ENCODE assay signal across 8 cellular contexts in genomic region chr19:3029070-3029923, GRCh38. TPM values are rescaled to one million over a fixed set of nuclear protein-coding genes. Genes with fewer than 3 reads are reported as not detected.
DNase-seq lines count a peak whose midpoint lies in the region; ATAC-seq and TF ChIP-seq lines count a peak whose summit lies in the region.

Gene TLE2 (minus strand): TSS chr19:3029280. CDS start chr19:3028904, 376 bp downstream.

- H3K27ac ChIP-seq in dorsolateral prefrontal cortex: peak within 1 kb of the TSS in 8 of 59 donors; percentile 27 to 77 (median 48)

- H3K4me1 ChIP-seq in BE2C: peaks cover 14% of the 10 kb centered on the region
- H3K4me1 ChIP-seq in mucosa of descending colon (ENCODE audit: low read depth): peaks cover 9% of the 10 kb centered on the region

- DNase-seq in BE2C (no peak), LNCaP clone FGC (ENCODE audit: low read depth) (no peak), dorsolateral prefrontal cortex (no peak), mucosa of descending colon (no peak), AG08395 (ENCODE audit: low spot score) (no peak), HT-29 (ENCODE audit: low spot score) (no peak)

- no peaks in the 10 kb centered on the region for H3K36me3 ChIP-seq in BE2C
- H3K36me3 ChIP-seq in mucosa of descending colon (ENCODE audit: low read depth): no peaks in the 10 kb centered on the region

- H3K27me3 ChIP-seq in BE2C: peaks cover 28% of the 10 kb centered on the region
- H3K27me3 ChIP-seq in dorsolateral prefrontal cortex: no peaks in the 10 kb centered on the region

- no peaks in the 10 kb centered on the region for H3K9me3 ChIP-seq in BE2C
- H3K9me3 ChIP-seq in mucosa of descending colon: no peaks in the 10 kb centered on the region

- intact Hi-C loops in dorsolateral prefrontal cortex (cut with DNase I): no loop called here
- intact Hi-C loops in mucosa of descending colon (cut with DNase I, micrococcal nuclease): no loop called here

- H3K4me3 ChIP-seq in BE2C (ENCODE audit: low read depth, low read length) (peak within 1 kb of the TSS; percentile 35; the same call in 1 of the 2 replicates), LNCaP clone FGC (ENCODE audit: low read depth, low read length) (peak within 1 kb of the TSS; percentile 70), dorsolateral prefrontal cortex (peak within 1 kb of the TSS; percentile 28 to 73 (median 57)), mucosa of descending colon (peak within 1 kb of the TSS; percentile 34)

- ATAC-seq in mucosa of descending colon: peak; percentile 4
- ATAC-seq in GM21447 (IDR thresholded peaks at IDR 0.05; ENCODE audit: unreplicated experiment): no peak
- no peak for ATAC-seq in HG03095 (IDR thresholded peaks at IDR 0.05; ENCODE audit: unreplicated experiment)

- TF ChIP-seq CTCF in BE2C (IDR thresholded peaks at IDR 0.05; ENCODE audit: low read depth, low read length) (no peak), LNCaP clone FGC (IDR thresholded peaks at IDR 0.05; ENCODE audit: control insufficient read depth, extremely low read depth, insufficient read depth) (0 out of 2 replicates have a peak, but pooled peaks have one; percentile 3), dorsolateral prefrontal cortex (IDR thresholded peaks at IDR 0.05 in 54 of 56, conservative IDR thresholded peaks at IDR 0.05 in 2 of 56; ENCODE audit: low read depth in 1 of 56, partially characterized antibody in 56 of 56) (no peak), mucosa of descending colon (IDR thresholded peaks at IDR 0.05) (no peak)

RNA-seq across cellular contexts. Expression of gene TLE2, which starts in this region (rescaled TPM):
- 114 TPM for polyA plus RNA-seq in BE2C (2012; ENCODE audit: insufficient read depth, insufficient read length, low read depth)
- 10 to 100 TPM; 20.7 to 66.1 (median 34.1) TPM for total RNA-seq in dorsolateral prefrontal cortex
- 10 to 100 TPM; 40.0 to 66.5 (median 63.5) TPM for total RNA-seq in mucosa of descending colon
- 0.08 and 1.1 TPM in 2 replicates for total RNA-seq in HT-29 (2014; rRNA removed; shearing (Covaris generic))

Comparison
In these comparisons a context has a peak if more than half of its experiments do, and no peak if none do; other contexts are left out.
1. RNA of gene TLE2 (total RNA-seq): 40.0 to 66.5 TPM in mucosa of descending colon and 20.7 to 66.1 TPM in dorsolateral prefrontal cortex; 0.08 to 1.1 TPM in HT-29; every median in the first group is over 10 times any median in the second.
2. Peak in every context shown above with its lines, with median percentiles within 50 percentile points of each other: H3K4me3 ChIP-seq.